ENCODE assay signal across 1 cellular context in genomic region chrX:16457239-16457638, GRCh38.
TF ChIP-seq lines count a peak whose summit lies in the region.

No MANE protein-coding gene starts in this region.

TF ChIP-seq in SK-N-SH, 30 proteins besides CTCF, POLR2A, EP300 and RAD21 (continued from another document):
- TF ChIP-seq ZBTB33 (IDR thresholded peaks at IDR 0.05; ENCODE audit: borderline replicate concordance, low read depth) (no peak), NFIC (IDR thresholded peaks at IDR 0.05; ENCODE audit: borderline replicate concordance) (peak; percentile 47; the same call in 1 of the 2 replicates), GABPA (IDR thresholded peaks at IDR 0.05; ENCODE audit: low read depth) (no peak), JUND (IDR thresholded peaks at IDR 0.05) (peak; percentile 21; the same call in 1 of the 2 replicates), RFX5 (IDR thresholded peaks at IDR 0.05; ENCODE audit: low read length) (no peak), USF1 (IDR thresholded peaks at IDR 0.05; ENCODE audit: borderline replicate concordance, low read depth) (no peak), USF2 (IDR thresholded peaks at IDR 0.05; ENCODE audit: borderline replicate concordance, low read depth, low read length) (no peak), PBX3 (IDR thresholded peaks at IDR 0.05) (peak; percentile 65; the same call in 1 of the 2 replicates), ELF1 (IDR thresholded peaks at IDR 0.05) (no peak), TEAD4 (IDR thresholded peaks at IDR 0.05; ENCODE audit: borderline replicate concordance, insufficient read depth) (no peak), FOXM1 (IDR thresholded peaks at IDR 0.05; ENCODE audit: low read depth) (no peak), MXI1 (IDR thresholded peaks at IDR 0.05; ENCODE audit: low read depth, low read length) (no peak), GATA2 (CRISPR knock-in tag; IDR thresholded peaks at IDR 0.05) (no peak), SIN3A (IDR thresholded peaks at IDR 0.05; ENCODE audit: borderline replicate concordance, low read depth, low read length) (no peak)
